8 cellular contexts compared by ENCODE assay signal in the genomic region with DNA sequence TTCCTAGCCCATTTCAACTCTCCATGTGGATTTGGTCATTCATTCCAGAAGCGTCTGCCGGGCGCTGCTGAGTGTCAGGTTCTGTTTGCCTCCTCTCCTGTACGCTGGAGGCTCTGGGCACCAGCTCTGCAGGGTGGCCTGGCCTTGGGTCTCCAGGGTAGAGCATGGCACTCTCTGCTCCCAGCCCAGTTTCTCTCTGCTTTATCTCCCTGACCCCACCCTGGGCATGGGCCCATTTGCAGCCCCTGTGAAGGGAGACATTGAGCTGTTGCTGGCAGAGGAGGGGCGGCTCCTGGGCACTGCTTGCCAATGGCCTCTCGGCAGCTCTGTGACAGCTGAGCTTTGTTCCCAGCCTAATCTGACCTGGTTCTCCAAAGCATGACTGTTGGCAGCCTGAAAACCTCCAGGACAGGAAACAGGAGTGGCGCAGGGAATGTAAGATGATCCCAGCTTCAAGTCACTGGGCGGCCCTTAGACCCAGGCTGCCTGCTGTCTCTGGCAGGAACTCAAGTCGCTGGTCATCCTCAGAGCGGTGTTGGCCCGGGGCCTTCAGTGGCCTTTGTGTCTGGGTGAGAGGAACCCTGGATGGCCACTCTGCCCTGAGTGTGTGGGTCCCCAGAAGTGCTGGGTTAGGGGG.
A peak's percentile ranks its signal among the peaks of the same experiment; 100 is the strongest.
DNase-seq lines count a peak whose midpoint lies in the region; ATAC-seq and TF ChIP-seq lines count a peak whose summit lies in the region.

No MANE protein-coding gene starts in this region.

- H3K4me3 Mint-ChIP-seq in mesothelial cell of epicardium = peak overlapping the region; percentile 34

- peak overlapping the region; percentile 18 for H3K4me3 ChIP-seq in AG04449 (ENCODE audit: low read depth, low read length)
- no peak overlapping the region for H3K4me3 ChIP-seq in choroid plexus epithelial cell (ENCODE audit: low read depth, low read length)

- ATAC-seq in GM18870 (IDR thresholded peaks at IDR 0.05; ENCODE audit: unreplicated experiment) (no peak), HG03196 (IDR thresholded peaks at IDR 0.05; ENCODE audit: unreplicated experiment) (no peak)

- peaks cover 49% of the 10 kb centered on the region for H3K4me1 Mint-ChIP-seq in mesothelial cell of epicardium

- peaks cover 3% of the 10 kb centered on the region for H3K27me3 Mint-ChIP-seq in mesothelial cell of epicardium (ENCODE audit: low read depth)

- peak overlapping the region; percentile 79 for H3K27ac Mint-ChIP-seq in mesothelial cell of epicardium

- no peaks in the 10 kb centered on the region for H3K9me3 Mint-ChIP-seq in mesothelial cell of epicardium

- DNase-seq in AG04449 (ENCODE audit: low read depth, low spot score) = peak; percentile 82
- peak; percentile 82 for DNase-seq in NCI-H1092 treated with DMSO at 0.1 percent for 48 hours (lab: John Stamatoyannopoulos, UW)
- DNase-seq in choroid plexus epithelial cell (ENCODE audit: low read depth) = peak; percentile 89
- DNase-seq in mesothelial cell of epicardium (ENCODE audit: low spot score in 2 of 2, unreplicated experiment in 2 of 2) = no peak
- no peak for DNase-seq in activated CD4-positive, CD25-positive, alpha-beta regulatory T cell treated with anti-CD3 and anti-CD28 coated beads, Interleukin-2, amount 50 U/mL, for 72 hours
- no peak for DNase-seq in activated CD4-positive, alpha-beta T cell treated with anti-CD3 and anti-CD28 coated beads, Interleukin-2, amount 50 U/mL, for 1 hour

- no peak for TF ChIP-seq CTCF in AG04449 (IDR thresholded peaks at IDR 0.05; ENCODE audit: insufficient read depth, low read length, missing control alignments)
- no peak for TF ChIP-seq CTCF in choroid plexus epithelial cell (conservative IDR thresholded peaks at IDR 0.05; ENCODE audit: low read depth, low read length)
- no peak for TF ChIP-seq CTCF in mesothelial cell of epicardium (IDR thresholded peaks at IDR 0.05; ENCODE audit: unreplicated experiment)

- no peaks in the 10 kb centered on the region for H3K36me3 Mint-ChIP-seq in mesothelial cell of epicardium

- CTCF ChIA-PET in AG04449 (lab: Yijun Ruan, JAX) = interaction anchor here (0.7 to 1.4 kb wide), 2 partner anchors 35 to 199 kb away, joined by 3 to 5 read pairs; no protein-coding TSS in a partner anchor

- POLR2A ChIA-PET in AG04449 (lab: Yijun Ruan, JAX) = interaction anchor here (0.6 to 5.1 kb wide), 3 partner anchors 15 to 34 kb away, joined by 4 to 38 read pairs (median 7); no protein-coding TSS in a partner anchor

Comparison
In these comparisons a context has a peak if more than half of its experiments do, and no peak if none do; other contexts are left out.
1. DNase-seq: peak in AG04449 (single experiment), NCI-H1092 treated with DMSO at 0.1 percent for 48 hours (single experiment) and choroid plexus epithelial cell (single experiment); none in mesothelial cell of epicardium (0 of 2), activated CD4-positive, CD25-positive, alpha-beta regulatory T cell treated with anti-CD3 and anti-CD28 coated beads, Interleukin-2, amount 50 U/mL, for 72 hours (single experiment) and activated CD4-positive, alpha-beta T cell treated with anti-CD3 and anti-CD28 coated beads, Interleukin-2, amount 50 U/mL, for 1 hour (single experiment).